ENCODE assay signal across 8 cellular contexts in genomic region chr17:7441202-7441705, GRCh38. TPM values are rescaled to one million over a fixed set of nuclear protein-coding genes. Genes with fewer than 3 reads are reported as not detected.
DNase-seq lines count a peak whose midpoint lies in the region; ATAC-seq and TF ChIP-seq lines count a peak whose summit lies in the region.
"Had no signal": no experiment of that assay in that cellular context is flagged by ENCODE, and none has a peak within 500 bp of the region (broad histone marks: within the 10 kb centered on the region; RNA-seq: fewer than 3 reads in every experiment).

No MANE protein-coding gene starts in this region.

- H3K27me3 ChIP-seq in DOHH2 (ENCODE audit: control insufficient read depth, low read length) (peaks cover 63% of the 10 kb centered on the region), RWPE2 (ENCODE audit: insufficient read depth, poor library complexity, severe bottlenecking) (no peaks in the 10 kb centered on the region)

- DNase-seq in RWPE2 (ENCODE audit: low spot score) (no peak), erythroblast (lab: John Stamatoyannopoulos, UW) (no peak)
- DNase-seq: activated effector memory CD4-positive, alpha-beta T cell treated with Interleukin-2 at 50 U/mL for 16 hours; CD8-positive, alpha-beta T cell had no signal

- peaks cover 6% of the 10 kb centered on the region for H3K79me2 ChIP-seq in DOHH2 (ENCODE audit: control insufficient read depth, low read length)

- TF ChIP-seq POLR2A in erythroblast (IDR thresholded peaks at IDR 0.05; ENCODE audit: low read length): no peak

- H3K36me3 ChIP-seq in DOHH2 (ENCODE audit: control insufficient read depth, low read length): no peaks in the 10 kb centered on the region
- H3K36me3 ChIP-seq in RWPE2 (ENCODE audit: low read depth): no peaks in the 10 kb centered on the region
- H3K36me3 ChIP-seq in mesodermal cell (ENCODE audit: control insufficient read depth, insufficient read depth, low read length): no peaks in the 10 kb centered on the region

- no peaks in the 10 kb centered on the region for H3K9me3 ChIP-seq in DOHH2 (ENCODE audit: control insufficient read depth, insufficient read depth, low read length)
- no peaks in the 10 kb centered on the region for H3K9me3 ChIP-seq in RWPE2 (ENCODE audit: severe bottlenecking)
- no peaks in the 10 kb centered on the region for H3K9me3 ChIP-seq in mesodermal cell (ENCODE audit: control insufficient read depth, low read length)

- WGBS in mesodermal cell (ENCODE audit: insufficient coverage in 2 of 2), 2 experiments: 60 to 66% methylated on average over 3 to 5 of the region's 8 CpGs

- H3K27ac ChIP-seq in DOHH2 (ENCODE audit: low read depth, low read length) (no peak overlapping the region), RWPE2 (ENCODE audit: poor library complexity, severe bottlenecking) (peak overlapping the region; percentile 82), mesodermal cell (ENCODE audit: low read depth, low read length, severe bottlenecking) (peak overlapping the region; percentile 91)

- H3K4me3 ChIP-seq in DOHH2 (ENCODE audit: low read length) (peak overlapping the region; percentile 68), RWPE2 (ENCODE audit: severe bottlenecking) (no peak overlapping the region), mesodermal cell (ENCODE audit: extremely low read depth, insufficient read depth, low read length, poor library complexity, severe bottlenecking) (peak overlapping the region; percentile 75)

- TF ChIP-seq CTCF in DOHH2 (IDR thresholded peaks at IDR 0.05; ENCODE audit: low read depth, low read length, poor library complexity, severe bottlenecking) (no peak), RWPE2 (IDR thresholded peaks at IDR 0.05; ENCODE audit: poor library complexity, severe bottlenecking) (no peak)

- no peaks in the 10 kb centered on the region for H3F3A ChIP-seq in DOHH2 (ENCODE audit: control insufficient read depth, insufficient read depth)

- ATAC-seq in RWPE2 (ENCODE audit: low read depth) (no peak), HG03095 (IDR thresholded peaks at IDR 0.05; ENCODE audit: unreplicated experiment) (no peak), GM18511 (IDR thresholded peaks at IDR 0.05; ENCODE audit: unreplicated experiment) (no peak)
- ATAC-seq: CD8-positive, alpha-beta T cell had no signal

- peak overlapping the region; percentile 94 for H3K4me2 ChIP-seq in DOHH2 (ENCODE audit: low read length)

- H3K4me1 ChIP-seq in DOHH2 (ENCODE audit: control insufficient read depth, low read length) (peaks cover 59% of the 10 kb centered on the region), RWPE2 (ENCODE audit: insufficient read depth, poor library complexity, severe bottlenecking) (peaks cover 19% of the 10 kb centered on the region), mesodermal cell (ENCODE audit: control insufficient read depth, insufficient read depth, low read length, poor library complexity, severe bottlenecking) (peaks cover 19% of the 10 kb centered on the region)

- H3K9me2 ChIP-seq in DOHH2 (replicated peaks; ENCODE audit: control insufficient read depth, low read length): no peaks in the 10 kb centered on the region

- H4K20me1 ChIP-seq in DOHH2 (ENCODE audit: control insufficient read depth, insufficient read depth, low read depth, low read length): peaks cover 5% of the 10 kb centered on the region; the same call in 1 of the 2 replicates

RNA-seq across cellular contexts. Expression of gene FGF11, which starts 1.9 kb away (rescaled TPM):
- 10.0 TPM for polyA plus RNA-seq in mesodermal cell (2013, experiment 1 of 2)
- 6.1 TPM for polyA plus RNA-seq in mesodermal cell (2013, experiment 2 of 2)

RNA-seq across cellular contexts. Expression of gene CHRNB1, which starts 3.6 kb away (rescaled TPM):
- 10.3 TPM for polyA plus RNA-seq in mesodermal cell (2013, experiment 1 of 2)
- polyA plus RNA-seq in mesodermal cell (2013, experiment 2 of 2): 9.7 TPM

RNA-seq across cellular contexts. Expression of gene TMEM102, which starts 6.0 kb away (rescaled TPM):
- polyA plus RNA-seq in mesodermal cell (2013, experiment 1 of 2): 5.5 TPM
- polyA plus RNA-seq in mesodermal cell (2013, experiment 2 of 2): 4.6 TPM

RNA-seq across cellular contexts. Expression of gene SPEM3, which starts 12.6 kb away (rescaled TPM):
- not detected for polyA plus RNA-seq in mesodermal cell (2013, experiment 1 of 2)
- not detected for polyA plus RNA-seq in mesodermal cell (2013, experiment 2 of 2)

RNA-seq across cellular contexts. Expression of gene SPEM2, which starts 15.8 kb away (rescaled TPM):
- not detected for polyA plus RNA-seq in mesodermal cell (2013, experiment 1 of 2)
- polyA plus RNA-seq in mesodermal cell (2013, experiment 2 of 2): not detected
